20 cellular contexts compared by ENCODE assay signal in the genomic region with DNA sequence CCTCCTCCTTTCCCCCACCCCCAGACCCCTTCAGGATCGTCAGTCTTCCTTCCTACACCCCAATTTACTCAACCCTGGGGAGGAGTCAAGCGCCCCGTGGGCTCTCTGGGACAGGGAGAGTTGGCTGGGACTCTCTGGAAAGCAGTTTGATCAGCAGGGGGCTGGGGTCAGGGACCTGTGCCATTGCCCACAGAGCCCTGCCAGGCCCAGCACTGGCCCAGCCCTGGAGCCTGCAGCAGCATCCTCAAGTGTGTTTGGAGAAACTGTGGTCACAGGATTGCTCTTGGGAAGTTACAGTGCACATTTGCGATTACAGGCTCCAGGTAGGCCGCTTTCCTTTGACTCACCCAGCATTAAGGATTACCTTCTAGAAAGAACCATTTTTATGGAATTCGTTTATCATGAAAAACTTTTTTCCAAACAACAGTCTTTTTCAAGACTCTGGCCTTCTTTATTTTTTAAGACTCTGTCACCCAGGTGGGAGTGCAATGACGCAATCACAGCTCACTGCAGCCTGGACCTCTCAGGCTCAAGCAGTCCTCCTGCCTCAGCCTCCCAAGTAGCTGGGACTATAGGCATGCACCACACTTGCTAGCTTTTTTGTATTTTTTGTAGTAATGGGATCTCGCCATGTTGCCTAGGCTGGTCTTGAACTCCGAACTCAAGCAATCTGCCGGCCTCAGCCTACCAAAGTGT. TPM values are rescaled to one million over a fixed set of nuclear protein-coding genes. Genes with fewer than 3 reads are reported as not detected.
"Had no signal": no experiment of that assay in that cellular context is flagged by ENCODE, and none has a peak within 500 bp of the region (broad histone marks: within the 10 kb centered on the region; RNA-seq: fewer than 3 reads in every experiment).

No MANE protein-coding gene starts in this region.

- H3K9me3 ChIP-seq: gastroesophageal sphincter, sigmoid colon, stomach, thoracic aorta, upper lobe of left lung had no signal

- H3K36me3 ChIP-seq: sigmoid colon, upper lobe of left lung had no signal

- H3K4me1 Mint-ChIP-seq: activated CD4-positive, alpha-beta T cell treated with anti-CD3 and anti-CD28 coated beads, Interleukin-2, amount 10 ng/mL, durations not matched to agents 7 days and 5 days; stimulated activated effector memory CD8-positive, alpha-beta T cell treated with anti-CD3 and anti-CD28 coated beads, Interleukin-12 subunit alpha, Interleukin-12 subunit beta, amount 100 ng/mL, for 72 hours had no signal

- H3K4me3 ChIP-seq: gastroesophageal sphincter, sigmoid colon, stomach, thoracic aorta, upper lobe of left lung had no signal

- H3K27ac ChIP-seq: thoracic aorta had no signal

- H3K27me3 ChIP-seq: gastroesophageal sphincter, sigmoid colon, stomach, upper lobe of left lung had no signal

- H3K9me3 Mint-ChIP-seq: activated CD4-positive, alpha-beta T cell treated with anti-CD3 and anti-CD28 coated beads, Interleukin-2, amount 10 ng/mL, durations not matched to agents 7 days and 5 days; activated naive CD4-positive, alpha-beta T cell treated with anti-CD3 and anti-CD28 coated beads for 36 hours; activated T-cell treated with anti-CD3 and anti-CD28 coated beads, Interleukin-2, amount 50 U/mL, for 24 hours; stimulated activated effector memory CD8-positive, alpha-beta T cell treated with anti-CD3 and anti-CD28 coated beads, Interleukin-12 subunit alpha, Interleukin-12 subunit beta, amount 100 ng/mL, for 72 hours had no signal

- H3K27me3 Mint-ChIP-seq: activated CD4-positive, alpha-beta T cell treated with anti-CD3 and anti-CD28 coated beads, Interleukin-2, amount 10 ng/mL, durations not matched to agents 7 days and 5 days had no signal

- ATAC-seq: activated CD8-positive, alpha-beta T cell treated with anti-CD3 and anti-CD28 coated beads, Interleukin-2, amount 10 ng/mL, durations not matched to agents 7 days and 5 days; esophagus mucosa; gastroesophageal sphincter; left lobe of liver; stimulated activated effector memory CD8-positive, alpha-beta T cell treated with anti-CD3 and anti-CD28 coated beads, Interleukin-12 subunit alpha, Interleukin-12 subunit beta, amount 100 ng/mL, for 72 hours had no signal

- H3K4me3 Mint-ChIP-seq: activated CD4-positive, alpha-beta T cell treated with anti-CD3 and anti-CD28 coated beads, Interleukin-2, amount 10 ng/mL, durations not matched to agents 7 days and 5 days; activated CD8-positive, alpha-beta T cell treated with anti-CD3 and anti-CD28 coated beads, Interleukin-2, amount 10 ng/mL, durations not matched to agents 7 days and 5 days; activated naive CD4-positive, alpha-beta T cell treated with anti-CD3 and anti-CD28 coated beads for 36 hours; activated T-cell treated with anti-CD3 and anti-CD28 coated beads, Interleukin-2, amount 50 U/mL, for 24 hours; stimulated activated effector memory CD8-positive, alpha-beta T cell treated with anti-CD3 and anti-CD28 coated beads, Interleukin-12 subunit alpha, Interleukin-12 subunit beta, amount 100 ng/mL, for 72 hours had no signal

- H3K27ac Mint-ChIP-seq: activated CD4-positive, alpha-beta T cell treated with anti-CD3 and anti-CD28 coated beads, Interleukin-2, amount 10 ng/mL, durations not matched to agents 7 days and 5 days; activated CD8-positive, alpha-beta T cell treated with anti-CD3 and anti-CD28 coated beads, Interleukin-2, amount 10 ng/mL, durations not matched to agents 7 days and 5 days; activated naive CD4-positive, alpha-beta T cell treated with anti-CD3 and anti-CD28 coated beads for 36 hours; activated T-cell treated with anti-CD3 and anti-CD28 coated beads, Interleukin-2, amount 50 U/mL, for 24 hours; stimulated activated effector memory CD8-positive, alpha-beta T cell treated with anti-CD3 and anti-CD28 coated beads, Interleukin-12 subunit alpha, Interleukin-12 subunit beta, amount 100 ng/mL, for 72 hours had no signal

- DNase-seq: activated CD4-positive, alpha-beta T cell treated with anti-CD3 and anti-CD28 coated beads, Interleukin-2, amount 10 ng/mL, durations not matched to agents 7 days and 5 days; activated CD8-positive, alpha-beta T cell treated with anti-CD3 and anti-CD28 coated beads, Interleukin-2, amount 10 ng/mL, durations not matched to agents 7 days and 5 days; activated naive CD4-positive, alpha-beta T cell treated with anti-CD3 and anti-CD28 coated beads for 36 hours; activated T-cell treated with anti-CD3 and anti-CD28 coated beads, Interleukin-2, amount 50 U/mL, for 24 hours; aorta; cerebellar nuclear complex; effector CD8-positive, alpha-beta T cell; islet precursor cell; mammary epithelial cell; sigmoid colon; stimulated activated CD4-positive, alpha-beta T cell treated with anti-CD3 and anti-CD28 coated beads, Interleukin-4, amount 100 ng/mL, for 24 hours; stomach; T1000 had no signal

RNA-seq across cellular contexts. Expression of gene CHST3, which starts 50.7 kb away (rescaled TPM):
- total RNA-seq: activated CD8-positive, alpha-beta T cell treated with anti-CD3 and anti-CD28 coated beads, Interleukin-2, amount 10 ng/mL, durations not matched to agents 7 days and 5 days; T-helper 1 cell treated with Interleukin-12 subunit alpha and Interleukin-12 subunit beta and Interleukin-4 antibody, amounts not matched to agents 30 ng/mL and 1 ng/mL, for 36 hours had no signal
